In the genomic region with DNA sequence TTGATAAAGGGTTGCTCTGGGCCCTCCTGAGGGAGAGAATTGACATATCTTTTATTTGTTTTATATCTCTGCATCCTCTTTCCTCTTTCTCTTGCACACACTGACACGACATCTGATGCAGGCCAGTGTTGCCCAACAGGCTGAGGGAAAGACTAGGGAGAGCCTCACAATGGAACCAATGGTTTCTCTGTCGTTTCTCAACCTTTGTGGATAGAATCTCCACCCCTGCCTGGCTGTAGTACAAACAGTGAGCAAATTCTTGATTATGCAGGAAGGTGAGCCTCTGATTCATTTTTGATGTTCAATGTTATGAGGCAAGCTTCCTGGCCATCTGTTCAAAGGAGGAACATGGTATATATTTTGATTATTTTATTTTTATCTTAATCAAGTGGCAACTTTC, we compare ENCODE assay signal across 1 cellular context.
TF ChIP-seq lines count a peak whose summit lies in the region.

No MANE protein-coding gene starts in this region.

TF ChIP-seq in GM23338, 12 proteins besides CTCF, POLR2A, EP300 and RAD21 (continued from another document):
- TF ChIP-seq, protein P1, sequence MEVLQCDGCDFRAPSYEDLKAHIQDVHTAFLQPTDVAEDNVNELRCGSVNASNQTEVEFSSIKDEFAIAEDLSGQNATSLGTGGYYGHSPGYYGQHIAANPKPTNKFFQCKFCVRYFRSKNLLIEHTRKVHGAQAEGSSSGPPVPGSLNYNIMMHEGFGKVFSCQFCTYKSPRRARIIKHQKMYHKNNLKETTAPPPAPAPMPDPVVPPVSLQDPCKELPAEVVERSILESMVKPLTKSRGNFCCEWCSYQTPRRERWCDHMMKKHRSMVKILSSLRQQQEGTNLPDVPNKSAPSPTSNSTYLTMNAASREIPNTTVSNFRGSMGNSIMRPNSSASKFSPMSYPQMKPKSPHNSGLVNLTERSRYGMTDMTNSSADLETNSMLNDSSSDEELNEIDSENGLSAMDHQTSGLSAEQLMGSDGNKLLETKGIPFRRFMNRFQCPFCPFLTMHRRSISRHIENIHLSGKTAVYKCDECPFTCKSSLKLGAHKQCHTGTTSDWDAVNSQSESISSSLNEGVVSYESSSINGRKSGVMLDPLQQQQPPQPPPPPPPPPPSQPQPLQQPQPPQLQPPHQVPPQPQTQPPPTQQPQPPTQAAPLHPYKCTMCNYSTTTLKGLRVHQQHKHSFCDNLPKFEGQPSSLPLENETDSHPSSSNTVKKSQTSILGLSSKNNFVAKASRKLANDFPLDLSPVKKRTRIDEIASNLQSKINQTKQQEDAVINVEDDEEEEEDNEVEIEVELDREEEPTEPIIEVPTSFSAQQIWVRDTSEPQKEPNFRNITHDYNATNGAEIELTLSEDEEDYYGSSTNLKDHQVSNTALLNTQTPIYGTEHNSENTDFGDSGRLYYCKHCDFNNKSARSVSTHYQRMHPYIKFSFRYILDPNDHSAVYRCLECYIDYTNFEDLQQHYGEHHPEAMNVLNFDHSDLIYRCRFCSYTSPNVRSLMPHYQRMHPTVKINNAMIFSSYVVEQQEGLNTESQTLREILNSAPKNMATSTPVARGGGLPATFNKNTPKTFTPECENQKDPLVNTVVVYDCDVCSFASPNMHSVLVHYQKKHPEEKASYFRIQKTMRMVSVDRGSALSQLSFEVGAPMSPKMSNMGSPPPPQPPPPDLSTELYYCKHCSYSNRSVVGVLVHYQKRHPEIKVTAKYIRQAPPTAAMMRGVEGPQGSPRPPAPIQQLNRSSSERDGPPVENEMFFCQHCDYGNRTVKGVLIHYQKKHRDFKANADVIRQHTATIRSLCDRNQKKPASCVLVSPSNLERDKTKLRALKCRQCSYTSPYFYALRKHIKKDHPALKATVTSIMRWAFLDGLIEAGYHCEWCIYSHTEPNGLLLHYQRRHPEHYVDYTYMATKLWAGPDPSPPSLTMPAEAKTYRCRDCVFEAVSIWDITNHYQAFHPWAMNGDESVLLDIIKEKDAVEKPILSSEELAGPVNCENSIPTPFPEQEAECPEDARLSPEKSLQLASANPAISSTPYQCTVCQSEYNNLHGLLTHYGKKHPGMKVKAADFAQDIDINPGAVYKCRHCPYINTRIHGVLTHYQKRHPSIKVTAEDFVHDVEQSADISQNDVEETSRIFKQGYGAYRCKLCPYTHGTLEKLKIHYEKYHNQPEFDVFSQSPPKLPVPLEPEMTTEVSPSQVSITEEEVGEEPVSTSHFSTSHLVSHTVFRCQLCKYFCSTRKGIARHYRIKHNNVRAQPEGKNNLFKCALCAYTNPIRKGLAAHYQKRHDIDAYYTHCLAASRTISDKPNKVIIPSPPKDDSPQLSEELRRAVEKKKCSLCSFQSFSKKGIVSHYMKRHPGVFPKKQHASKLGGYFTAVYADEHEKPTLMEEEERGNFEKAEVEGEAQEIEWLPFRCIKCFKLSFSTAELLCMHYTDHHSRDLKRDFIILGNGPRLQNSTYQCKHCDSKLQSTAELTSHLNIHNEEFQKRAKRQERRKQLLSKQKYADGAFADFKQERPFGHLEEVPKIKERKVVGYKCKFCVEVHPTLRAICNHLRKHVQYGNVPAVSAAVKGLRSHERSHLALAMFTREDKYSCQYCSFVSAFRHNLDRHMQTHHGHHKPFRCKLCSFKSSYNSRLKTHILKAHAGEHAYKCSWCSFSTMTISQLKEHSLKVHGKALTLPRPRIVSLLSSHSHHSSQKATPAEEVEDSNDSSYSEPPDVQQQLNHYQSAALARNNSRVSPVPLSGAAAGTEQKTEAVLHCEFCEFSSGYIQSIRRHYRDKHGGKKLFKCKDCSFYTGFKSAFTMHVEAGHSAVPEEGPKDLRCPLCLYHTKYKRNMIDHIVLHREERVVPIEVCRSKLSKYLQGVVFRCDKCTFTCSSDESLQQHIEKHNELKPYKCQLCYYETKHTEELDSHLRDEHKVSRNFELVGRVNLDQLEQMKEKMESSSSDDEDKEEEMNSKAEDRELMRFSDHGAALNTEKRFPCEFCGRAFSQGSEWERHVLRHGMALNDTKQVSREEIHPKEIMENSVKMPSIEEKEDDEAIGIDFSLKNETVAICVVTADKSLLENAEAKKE (CRISPR knock-in tag; IDR thresholded peaks at IDR 0.05): no peak
- TF ChIP-seq EZH2 (IDR thresholded peaks at IDR 0.05; ENCODE audit: low read depth, unreplicated experiment) (no peak), JUNB (IDR thresholded peaks at IDR 0.05; ENCODE audit: unreplicated experiment) (no peak)
- TF ChIP-seq, protein P2, sequence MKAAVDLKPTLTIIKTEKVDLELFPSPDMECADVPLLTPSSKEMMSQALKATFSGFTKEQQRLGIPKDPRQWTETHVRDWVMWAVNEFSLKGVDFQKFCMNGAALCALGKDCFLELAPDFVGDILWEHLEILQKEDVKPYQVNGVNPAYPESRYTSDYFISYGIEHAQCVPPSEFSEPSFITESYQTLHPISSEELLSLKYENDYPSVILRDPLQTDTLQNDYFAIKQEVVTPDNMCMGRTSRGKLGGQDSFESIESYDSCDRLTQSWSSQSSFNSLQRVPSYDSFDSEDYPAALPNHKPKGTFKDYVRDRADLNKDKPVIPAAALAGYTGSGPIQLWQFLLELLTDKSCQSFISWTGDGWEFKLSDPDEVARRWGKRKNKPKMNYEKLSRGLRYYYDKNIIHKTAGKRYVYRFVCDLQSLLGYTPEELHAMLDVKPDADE (IDR thresholded peaks at IDR 0.05): no peak
